Comparison of ENCODE assay signal across 26 cellular contexts in genomic region chr19:10882108-10882457, GRCh38. TPM values are rescaled to one million over a fixed set of nuclear protein-coding genes. Genes with fewer than 3 reads are reported as not detected.
DNase-seq lines count a peak whose midpoint lies in the region; ATAC-seq and TF ChIP-seq lines count a peak whose summit lies in the region.
"Had no signal": no experiment of that assay in that cellular context is flagged by ENCODE, and none has a peak within 500 bp of the region (broad histone marks: within the 10 kb centered on the region; RNA-seq: fewer than 3 reads in every experiment).

No MANE protein-coding gene starts in this region.

- H3K4me3 Mint-ChIP-seq in endodermal cell (peak overlapping the region; percentile 37), progenitor cell of endocrine pancreas (ENCODE audit: low read depth) (peak overlapping the region; percentile 26)
- H3K4me3 Mint-ChIP-seq: activated CD4-positive, alpha-beta T cell treated with anti-CD3 and anti-CD28 coated beads, Interleukin-2, amount 10 ng/mL, durations not matched to agents 7 days and 5 days; activated naive CD4-positive, alpha-beta T cell treated with anti-CD3 and anti-CD28 coated beads, Interleukin-2, amount 10 ng/mL, durations not matched to agents 7 days and 5 days; memory B cell; naive B cell; stimulated activated naive CD8-positive, alpha-beta T cell treated with anti-CD3 and anti-CD28 coated beads, Interleukin-15, amount 100 ng/mL, for 72 hours; T-helper 2 cell treated with Interferon-gamma antibody and Interleukin-4, amounts not matched to agents 5 μg/mL and 100 μg/mL, for 36 hours had no signal

- peak overlapping the region; percentile 35 for H3K4me3 ChIP-seq in HUES48 (ENCODE audit: low read depth, low read length)
- no peak overlapping the region for H3K4me3 ChIP-seq in endodermal cell (ENCODE audit: low read length)
- H3K4me3 ChIP-seq in right cardiac atrium (ENCODE audit: low read length), result no peak overlapping the region
- H3K4me3 ChIP-seq in PC-3 (ENCODE audit: low read length), result no peak overlapping the region
- H3K4me3 ChIP-seq: breast epithelium, ovary, thyroid gland had no signal

- peaks cover 93% of the 10 kb centered on the region for H3K79me2 ChIP-seq in PC-3 (ENCODE audit: low read length)

- TF ChIP-seq CTCF in endodermal cell (conservative IDR thresholded peaks at IDR 0.05) (no peak), progenitor cell of endocrine pancreas (IDR thresholded peaks at IDR 0.05; ENCODE audit: unreplicated experiment) (no peak), PC-3 (conservative IDR thresholded peaks at IDR 0.05; ENCODE audit: low read depth, low read length) (no peak)

- WGBS in endodermal cell (ENCODE audit: insufficient coverage in 1 of 2, insufficient read length in 1 of 2), 2 experiments, result 82 to 86% methylated on average over 7 to 9 of the region's 9 CpGs
- WGBS in right cardiac atrium, result 64% methylated on average over 9 of the region's 9 CpGs

- peaks cover 45% of the 10 kb centered on the region for H3K4me1 ChIP-seq in HUES48 (ENCODE audit: control insufficient read depth, insufficient read depth, low read length)
- peaks cover 19% of the 10 kb centered on the region for H3K4me1 ChIP-seq in endodermal cell (ENCODE audit: control insufficient read depth, insufficient read depth, low read length)
- peaks cover 9% of the 10 kb centered on the region for H3K4me1 ChIP-seq in right cardiac atrium (ENCODE audit: control insufficient read depth, insufficient read depth, low read length)
- peaks cover 7% of the 10 kb centered on the region; the same call in 1 of the 2 replicates for H3K4me1 ChIP-seq in PC-3 (ENCODE audit: insufficient read depth, low read length)
- H3K4me1 ChIP-seq: breast epithelium had no signal

- H3K4me1 Mint-ChIP-seq in endodermal cell (peaks cover 41% of the 10 kb centered on the region), progenitor cell of endocrine pancreas (ENCODE audit: low read depth) (peaks cover 31% of the 10 kb centered on the region)

- no peaks in the 10 kb centered on the region for H3K9me3 ChIP-seq in HUES48 (ENCODE audit: control insufficient read depth, insufficient read depth, low read length)
- H3K9me3 ChIP-seq in endodermal cell (ENCODE audit: control insufficient read depth, low read length), result no peaks in the 10 kb centered on the region
- H3K9me3 ChIP-seq in right cardiac atrium (ENCODE audit: control insufficient read depth, low read length), result no peaks in the 10 kb centered on the region
- no peaks in the 10 kb centered on the region for H3K9me3 ChIP-seq in PC-3 (ENCODE audit: low read length)
- H3K9me3 ChIP-seq: breast epithelium, ovary, thyroid gland had no signal

- no peaks in the 10 kb centered on the region for H3K9me2 ChIP-seq in PC-3 (replicated peaks; ENCODE audit: low read length)

- H3K27ac ChIP-seq in HUES48 (ENCODE audit: low read depth, low read length) (peak overlapping the region; percentile 63), endodermal cell (ENCODE audit: low read depth, low read length) (peak overlapping the region; percentile 81), right cardiac atrium (ENCODE audit: low read length) (peak overlapping the region; percentile 61), PC-3 (ENCODE audit: low read length) (no peak overlapping the region)
- H3K27ac ChIP-seq: breast epithelium, ovary, thyroid gland, VCaP had no signal

- BruUV-seq in PC-3 (replicated peaks; lab: Mats Ljungman, UMichigan), result no TSS peak

- no peaks in the 10 kb centered on the region for H3K27me3 ChIP-seq in HUES48 (ENCODE audit: control insufficient read depth, insufficient read depth, low read length)
- H3K27me3 ChIP-seq in endodermal cell (ENCODE audit: control insufficient read depth, insufficient read depth, low read length, poor library complexity, severe bottlenecking), result no peaks in the 10 kb centered on the region
- no peaks in the 10 kb centered on the region for H3K27me3 ChIP-seq in right cardiac atrium (ENCODE audit: control insufficient read depth, insufficient read depth)
- no peaks in the 10 kb centered on the region for H3K27me3 ChIP-seq in PC-3 (ENCODE audit: low read length)
- H3K27me3 ChIP-seq: breast epithelium, ovary, thyroid gland had no signal

- H3K4me2 ChIP-seq in PC-3 (ENCODE audit: low read length), result no peak overlapping the region

- H2AFZ ChIP-seq in PC-3 (ENCODE audit: low read length), result no peak overlapping the region

- H3K36me3 ChIP-seq in HUES48 (ENCODE audit: control insufficient read depth, insufficient read depth, low read length) (no peaks in the 10 kb centered on the region), endodermal cell (ENCODE audit: control insufficient read depth, insufficient read depth, low read length) (no peaks in the 10 kb centered on the region), PC-3 (ENCODE audit: low read depth, low read length) (no peaks in the 10 kb centered on the region)
- H3K36me3 ChIP-seq: breast epithelium, ovary, thyroid gland had no signal

- DNase-seq in endodermal cell (peak; percentile 52), right cardiac atrium (peak in 1 of 3 donors; percentile 71), progenitor cell of endocrine pancreas (ENCODE audit: low spot score, unreplicated experiment) (no peak), PC-3 (no peak)
- no peak for DNase-seq in stimulated activated CD4-positive, alpha-beta T cell treated with anti-CD3 and anti-CD28 coated beads, Interleukin-15, amount 100 ng/mL, for 24 hours
- DNase-seq in stimulated activated CD4-positive, alpha-beta T cell treated with anti-CD3 and anti-CD28 coated beads, Interleukin-4, amount 100 ng/mL, for 1 hour, result no peak
- DNase-seq: activated CD4-positive, alpha-beta T cell treated with anti-CD3 and anti-CD28 coated beads, Interleukin-2, amount 10 ng/mL, durations not matched to agents 7 days and 5 days; activated naive CD4-positive, alpha-beta T cell treated with anti-CD3 and anti-CD28 coated beads, Interleukin-2, amount 10 ng/mL, durations not matched to agents 7 days and 5 days; amniotic stem cell; cortex of kidney; EL; naive B cell; NCI-H1694 treated with DMSO at 0.1 percent for 48 hours; NCI-H69; ovary; stimulated activated naive CD8-positive, alpha-beta T cell treated with anti-CD3 and anti-CD28 coated beads, Interleukin-15, amount 100 ng/mL, for 72 hours; thyroid gland had no signal

- intact Hi-C loops in right cardiac atrium (cut with DNase I) (no loop called here), PC-3 (cut with micrococcal nuclease) (no loop called here)

- H3K9me3 Mint-ChIP-seq in endodermal cell, result no peaks in the 10 kb centered on the region
- H3K9me3 Mint-ChIP-seq in progenitor cell of endocrine pancreas (ENCODE audit: low read depth), result peaks cover 3% of the 10 kb centered on the region
- H3K9me3 Mint-ChIP-seq: activated CD4-positive, alpha-beta T cell treated with anti-CD3 and anti-CD28 coated beads, Interleukin-2, amount 10 ng/mL, durations not matched to agents 7 days and 5 days; activated naive CD4-positive, alpha-beta T cell treated with anti-CD3 and anti-CD28 coated beads, Interleukin-2, amount 10 ng/mL, durations not matched to agents 7 days and 5 days; memory B cell; naive B cell; stimulated activated naive CD8-positive, alpha-beta T cell treated with anti-CD3 and anti-CD28 coated beads, Interleukin-15, amount 100 ng/mL, for 72 hours; T-helper 2 cell treated with Interferon-gamma antibody and Interleukin-4, amounts not matched to agents 5 μg/mL and 100 μg/mL, for 36 hours had no signal

- H4K20me1 ChIP-seq in PC-3 (ENCODE audit: low read length), result no peaks in the 10 kb centered on the region

- H3K27ac Mint-ChIP-seq in endodermal cell (peak overlapping the region; percentile 92), progenitor cell of endocrine pancreas (peak overlapping the region; percentile 75)
- H3K27ac Mint-ChIP-seq: activated CD4-positive, alpha-beta T cell treated with anti-CD3 and anti-CD28 coated beads, Interleukin-2, amount 10 ng/mL, durations not matched to agents 7 days and 5 days; activated naive CD4-positive, alpha-beta T cell treated with anti-CD3 and anti-CD28 coated beads, Interleukin-2, amount 10 ng/mL, durations not matched to agents 7 days and 5 days; memory B cell; naive B cell; T-helper 2 cell treated with Interferon-gamma antibody and Interleukin-4, amounts not matched to agents 5 μg/mL and 100 μg/mL, for 36 hours had no signal

- CTCF ChIA-PET in PC-3 (lab: Charles Lee), result no interaction called here

- H3K36me3 Mint-ChIP-seq in endodermal cell (ENCODE audit: low read depth) (no peaks in the 10 kb centered on the region), progenitor cell of endocrine pancreas (ENCODE audit: insufficient read depth) (peaks cover 3% of the 10 kb centered on the region)
- H3K36me3 Mint-ChIP-seq: naive B cell had no signal

- peak; percentile 43 to 47 for ATAC-seq in right cardiac atrium
- ATAC-seq in GM21723 (IDR thresholded peaks at IDR 0.05; ENCODE audit: unreplicated experiment), result no peak
- no peak for ATAC-seq in PC-3
- ATAC-seq: sciatic nerve; stimulated activated naive CD8-positive, alpha-beta T cell treated with anti-CD3 and anti-CD28 coated beads, Interleukin-15, amount 100 ng/mL, for 72 hours had no signal

- H3K27me3 Mint-ChIP-seq in endodermal cell (ENCODE audit: insufficient read depth) (no peaks in the 10 kb centered on the region), progenitor cell of endocrine pancreas (no peaks in the 10 kb centered on the region)
- H3K27me3 Mint-ChIP-seq: activated CD4-positive, alpha-beta T cell treated with anti-CD3 and anti-CD28 coated beads, Interleukin-2, amount 10 ng/mL, durations not matched to agents 7 days and 5 days; activated naive CD4-positive, alpha-beta T cell treated with anti-CD3 and anti-CD28 coated beads, Interleukin-2, amount 10 ng/mL, durations not matched to agents 7 days and 5 days; memory B cell; naive B cell; stimulated activated naive CD8-positive, alpha-beta T cell treated with anti-CD3 and anti-CD28 coated beads, Interleukin-15, amount 100 ng/mL, for 72 hours had no signal

- H3K9ac ChIP-seq in HUES48 (ENCODE audit: low read depth, low read length), result no peak overlapping the region
- H3K9ac ChIP-seq in endodermal cell (ENCODE audit: extremely low read depth, low read length, poor library complexity, severe bottlenecking), result peak overlapping the region; percentile 18
- H3K9ac ChIP-seq in PC-3 (ENCODE audit: low read length), result no peak overlapping the region

- no peaks in the 10 kb centered on the region for H3F3A ChIP-seq in PC-3 (ENCODE audit: low read length, unreplicated experiment)

- POLR2A ChIA-PET in PC-3 (lab: Charles Lee; ENCODE audit: unreplicated experiment), result no interaction called here

RNA-seq across cellular contexts. Expression of gene CARM1, which starts 10.7 kb away (rescaled TPM):
- total RNA-seq in endodermal cell, result 10 to 100 TPM; 80.6 to 86.6 TPM
- polyA plus RNA-seq in endodermal cell (2013, experiment 1 of 2), result 115 TPM
- 105 TPM for polyA plus RNA-seq in endodermal cell (2013, experiment 2 of 2)
- total RNA-seq in right cardiac atrium, result 10 to 100 TPM; 30.8 to 37.2 (median 32.6) TPM
- 35.2 TPM for polyA plus RNA-seq in right cardiac atrium
- total RNA-seq in progenitor cell of endocrine pancreas, result 77.6 and 86.0 TPM in 2 replicates
- 56.2 and 57.1 TPM in 2 replicates for total RNA-seq in PC-3 (2014; rRNA removed)

RNA-seq across cellular contexts. Expression of gene C19orf38, which starts 33.9 kb away (rescaled TPM):
- total RNA-seq in endodermal cell (under 1 TPM in 1 of 2 donors, not detected in 1; 0.24 TPM), right cardiac atrium (1 to 10 TPM in 1 of 4 donors, under 1 TPM in 3; 0.39 to 1.4 (median 0.64) TPM), progenitor cell of endocrine pancreas (0.31 and 0.33 TPM in 2 replicates), PC-3 (2014; rRNA removed) (0.07 and 0.63 TPM in 2 replicates)
- polyA plus RNA-seq in endodermal cell (2013, experiment 1 of 2), result not detected
- polyA plus RNA-seq in endodermal cell (2013, experiment 2 of 2), result not detected
- 0.23 TPM for polyA plus RNA-seq in right cardiac atrium
- total RNA-seq: glomerular endothelial cell, LHCN-M2 had no signal

RNA-seq across cellular contexts. Expression of gene TMED1, which starts 46.1 kb away (rescaled TPM):
- total RNA-seq in endodermal cell (10 to 100 TPM; 19.7 to 34.5 TPM), right cardiac atrium (10 to 100 TPM; 24.6 to 30.4 (median 27.8) TPM), progenitor cell of endocrine pancreas (32.6 and 39.3 TPM in 2 replicates), PC-3 (2014; rRNA removed) (81.2 and 94.6 TPM in 2 replicates)
- polyA plus RNA-seq in endodermal cell (2013, experiment 1 of 2), result 33.2 TPM
- polyA plus RNA-seq in endodermal cell (2013, experiment 2 of 2), result 32.3 TPM
- polyA plus RNA-seq in right cardiac atrium, result 43.4 TPM

RNA-seq across cellular contexts. Expression of gene YIPF2, which starts 46.4 kb away (rescaled TPM):
- 10 to 100 TPM; 55.6 to 62.6 TPM for total RNA-seq in endodermal cell
- 32.0 TPM for polyA plus RNA-seq in endodermal cell (2013, experiment 1 of 2)
- polyA plus RNA-seq in endodermal cell (2013, experiment 2 of 2), result 34.9 TPM
- total RNA-seq in right cardiac atrium, result 10 to 100 TPM; 19.3 to 25.5 (median 24.4) TPM
- 26.5 TPM for polyA plus RNA-seq in right cardiac atrium
- 49.1 and 53.3 TPM in 2 replicates for total RNA-seq in progenitor cell of endocrine pancreas
- 126 and 131 TPM in 2 replicates for total RNA-seq in PC-3 (2014; rRNA removed)

RNA-seq across cellular contexts. Expression of gene TIMM29, which starts 46.5 kb away (rescaled TPM):
- total RNA-seq in endodermal cell (10 to 100 TPM; 20.0 to 26.8 TPM), right cardiac atrium (10 to 100 TPM; 12.2 to 14.5 (median 13.0) TPM), progenitor cell of endocrine pancreas (25.6 and 29.4 TPM in 2 replicates), PC-3 (2014; rRNA removed) (60.7 and 90.1 TPM in 2 replicates)
- polyA plus RNA-seq in endodermal cell (2013, experiment 1 of 2), result 20.9 TPM
- 20.7 TPM for polyA plus RNA-seq in endodermal cell (2013, experiment 2 of 2)
- polyA plus RNA-seq in right cardiac atrium, result 14.1 TPM

Comparison
In these comparisons a context has a peak if more than half of its experiments do, and no peak if none do; other contexts are left out.
1. ATAC-seq: peak in right cardiac atrium (2 of 2); none in GM21723 (single experiment) and PC-3 (single experiment).